11 cellular contexts compared by ENCODE assay signal in the genomic region with DNA sequence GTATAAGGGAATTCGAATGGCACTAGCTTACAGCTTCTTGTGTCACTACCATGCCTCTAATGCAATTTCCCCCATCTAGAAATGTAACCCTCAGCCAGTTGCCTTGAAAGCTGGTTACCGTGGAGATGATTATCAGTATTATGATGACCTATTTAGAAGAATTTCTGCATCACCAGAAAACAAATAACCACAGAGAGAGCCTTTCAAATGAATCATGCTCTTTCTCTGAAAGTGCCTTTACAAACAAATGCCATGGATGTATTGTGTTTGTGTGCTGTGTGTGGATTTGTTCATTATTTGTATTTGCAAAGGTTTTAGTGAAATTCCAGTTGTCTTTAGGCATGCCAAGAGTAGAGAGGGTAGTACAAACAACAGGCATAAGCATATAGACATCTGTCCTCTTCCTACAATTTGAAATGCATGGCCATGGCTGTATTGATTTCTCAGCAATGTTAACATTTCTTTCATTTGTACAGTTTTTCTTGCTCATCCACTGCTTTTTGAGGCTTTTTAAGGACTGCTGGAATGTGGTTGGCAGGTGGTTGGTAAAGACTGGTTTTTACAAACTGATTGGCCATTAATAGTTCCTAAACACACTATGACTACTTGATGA.
DNase-seq lines count a peak whose midpoint lies in the region; ATAC-seq and TF ChIP-seq lines count a peak whose summit lies in the region.
"Had no signal": no experiment of that assay in that cellular context is flagged by ENCODE, and none has a peak within 500 bp of the region (broad histone marks: within the 10 kb centered on the region; RNA-seq: fewer than 3 reads in every experiment).

No MANE protein-coding gene starts in this region.

- DNase-seq in DMS53 (lab: John Stamatoyannopoulos, UW) (peak; percentile 97), NCI-H2227 treated with DMSO at 0.1 percent for 48 hours (lab: John Stamatoyannopoulos, UW) (peak; percentile 32), coronary artery (ENCODE audit: low spot score) (no peak), non-pigmented ciliary epithelial cell (ENCODE audit: low read depth) (peak; percentile 94), GF-D8 (lab: John Stamatoyannopoulos, UW) (no peak), NCI-H1436 (lab: John Stamatoyannopoulos, UW) (no peak), NCI-H510A (lab: John Stamatoyannopoulos, UW) (no peak)
- DNase-seq: activated CD4-positive, CD25-positive, alpha-beta regulatory T cell; left ventricle myocardium superior had no signal

- no peak for TF ChIP-seq CTCF in coronary artery (IDR thresholded peaks at IDR 0.05)

- no peak for ATAC-seq in HG03280 (IDR thresholded peaks at IDR 0.05; ENCODE audit: unreplicated experiment)
- ATAC-seq: left ventricle myocardium superior had no signal

- H3K4me3 ChIP-seq in coronary artery = no peak overlapping the region
- H3K4me3 ChIP-seq: cardiac muscle cell had no signal

- peak overlapping the region; percentile 4 to 15 for H3K27ac ChIP-seq in coronary artery
- H3K27ac ChIP-seq: cardiac muscle cell had no signal

Comparison
In these comparisons a context has a peak if more than half of its experiments do, and no peak if none do; other contexts are left out.
1. DNase-seq: peak in DMS53 (single experiment), NCI-H2227 treated with DMSO at 0.1 percent for 48 hours (single experiment) and non-pigmented ciliary epithelial cell (single experiment); none in coronary artery (single experiment), GF-D8 (single experiment), NCI-H1436 (single experiment) and NCI-H510A (single experiment).